ENCODE assay signal across 11 cellular contexts in genomic region chr1:112699425-112700144, GRCh38. TPM values are rescaled to one million over a fixed set of nuclear protein-coding genes. Genes with fewer than 3 reads are reported as not detected.
A peak's percentile ranks its signal among the peaks of the same experiment; 100 is the strongest.
DNase-seq lines count a peak whose midpoint lies in the region; ATAC-seq and TF ChIP-seq lines count a peak whose summit lies in the region.
"Had no signal": no experiment of that assay in that cellular context is flagged by ENCODE, and none has a peak within 500 bp of the region (broad histone marks: within the 10 kb centered on the region; RNA-seq: fewer than 3 reads in every experiment).

No MANE protein-coding gene starts in this region.

- H2BK5ac ChIP-seq in mesenchymal stem cell (ENCODE audit: low read depth, low read length, poor library complexity, severe bottlenecking) = no peak overlapping the region

- peak overlapping the region; percentile 46; the same call in 1 of the 2 replicates for H3K4me2 ChIP-seq in SK-N-SH
- H3K4me2 ChIP-seq in mesenchymal stem cell (ENCODE audit: low read length, poor library complexity, severe bottlenecking) = no peak overlapping the region

- POLR2A ChIA-PET in SK-N-SH (lab: Yijun Ruan, JAX) = interaction anchor here (1.1 kb wide), 1 partner anchor 25 kb away, joined by 3 read pairs; the partner anchor contains the start of gene MOV10

- H3K9me3 ChIP-seq in SK-N-SH (no peaks in the 10 kb centered on the region), mesenchymal stem cell (ENCODE audit: control insufficient read depth, low read length) (no peaks in the 10 kb centered on the region)

- TF ChIP-seq EP300 in SK-N-SH (IDR thresholded peaks at IDR 0.05; ENCODE audit: borderline replicate concordance in 1 of 2, low read depth in 1 of 2, low read length in 1 of 2) = no peak

- H3F3A ChIP-seq in SK-N-SH (replicated peaks; ENCODE audit: insufficient read depth) = peaks cover 40% of the 10 kb centered on the region

- peak overlapping the region in 1 of 2 experiments; percentile 23 for H3K23ac ChIP-seq in mesenchymal stem cell (ENCODE audit: low read length in 2 of 2)

- H3K4me1 ChIP-seq in SK-N-SH (ENCODE audit: control insufficient read depth in 1 of 2, insufficient read depth in 2 of 2, low read depth in 1 of 2, low read length in 1 of 2) (peaks cover 35 to 46% of the 10 kb centered on the region in 2 experiments; a peak in 3 of 4 replicates), mesenchymal stem cell (ENCODE audit: control insufficient read depth, insufficient read depth, low read depth, low read length) (peaks cover 51% of the 10 kb centered on the region)

- H3K27ac ChIP-seq in SK-N-SH (ENCODE audit: low read depth in 2 of 2, low read length in 1 of 2) (peak overlapping the region in 1 of 2 experiments; percentile 90; a peak in 3 of 4 replicates), mesenchymal stem cell (ENCODE audit: low read length, poor library complexity, severe bottlenecking) (peak overlapping the region; percentile 89), temporal lobe (ENCODE audit: low read depth, low read length) (peak overlapping the region; percentile 70)

- H3K27ac Mint-ChIP-seq in activated naive CD8-positive, alpha-beta T cell = peak overlapping the region; percentile 88

- H2AK5ac ChIP-seq in mesenchymal stem cell (ENCODE audit: low read length, severe bottlenecking) = peak overlapping the region; percentile 24

- H4K20me1 ChIP-seq in SK-N-SH (ENCODE audit: insufficient read depth) = peaks cover 10% of the 10 kb centered on the region

- no peak overlapping the region for H2AFZ ChIP-seq in SK-N-SH (ENCODE audit: low read depth)
- H2AFZ ChIP-seq in mesenchymal stem cell (ENCODE audit: low read depth, low read length) = no peak overlapping the region

- H3K18ac ChIP-seq in mesenchymal stem cell (ENCODE audit: low read depth in 1 of 2, low read length in 2 of 2) = peak overlapping the region; percentile 23 to 64

- peak overlapping the region; percentile 45 for H2BK120ac ChIP-seq in mesenchymal stem cell (ENCODE audit: low read depth, low read length)

- peaks cover 47% of the 10 kb centered on the region for H3K4me1 Mint-ChIP-seq in activated naive CD8-positive, alpha-beta T cell (ENCODE audit: low read depth)

- WGBS in SK-N-SH (ENCODE audit: low lambda C conversion rate) = 95% methylated on average over 11 of the region's 13 CpGs
- WGBS in mesenchymal stem cell = 92% methylated on average over 13 of the region's 13 CpGs

- H3K9me3 Mint-ChIP-seq in activated naive CD8-positive, alpha-beta T cell (ENCODE audit: low read depth) = no peaks in the 10 kb centered on the region

- CTCF ChIA-PET in SK-N-SH (lab: Yijun Ruan, JAX) = interaction anchor here (0.9 to 4.4 kb wide), 7 partner anchors 8 to 309 kb away, joined by 3 to 21 read pairs (median 6); partner anchors contain the start of genes PPM1J and ST7L

- no peak for ATAC-seq in SK-N-SH treated with all-trans-retinoic acid at 6 μM for 48 hours

- TF ChIP-seq RAD21 in SK-N-SH (IDR thresholded peaks at IDR 0.05; ENCODE audit: low read length) = no peak

- DNase-seq in SK-N-SH = no peak
- peak; percentile 27 for DNase-seq in mesenchymal stem cell
- no peak for DNase-seq in DMS53 treated with DMSO at 0.1 percent for 48 hours (lab: John Stamatoyannopoulos, UW; ENCODE audit: unreplicated experiment)
- no peak for DNase-seq in Ammon's horn (ENCODE audit: low spot score)
- no peak for DNase-seq in NCI-H82 (lab: John Stamatoyannopoulos, UW)
- DNase-seq: 8988T; SHP77 treated with DMSO at 0.1 percent for 48 hours; stimulated activated CD4-positive, alpha-beta T cell treated with anti-CD3 and anti-CD28 coated beads, Interleukin-15, amount 100 ng/mL, for 24 hours had no signal

- peaks cover 28 to 64% of the 10 kb centered on the region in 2 experiments for H3K36me3 ChIP-seq in SK-N-SH (replicated peaks in 1 of 2; ENCODE audit: control insufficient read depth in 1 of 2, insufficient read depth in 2 of 2, low read length in 1 of 2)
- H3K36me3 ChIP-seq in mesenchymal stem cell (ENCODE audit: control insufficient read depth in 1 of 2, insufficient read depth in 2 of 2, low read depth in 1 of 2, low read length in 2 of 2) = peaks cover 82 to 83% of the 10 kb centered on the region in 2 experiments

- no peak overlapping the region for H3K14ac ChIP-seq in mesenchymal stem cell (ENCODE audit: low read length in 2 of 2)

- peak overlapping the region; percentile 52 for H4K91ac ChIP-seq in mesenchymal stem cell (ENCODE audit: low read length)

- no peaks in the 10 kb centered on the region for H3K36me3 Mint-ChIP-seq in activated naive CD8-positive, alpha-beta T cell

- no peaks in the 10 kb centered on the region for H3K27me3 Mint-ChIP-seq in activated naive CD8-positive, alpha-beta T cell

- peak overlapping the region; percentile 60 for H2BK15ac ChIP-seq in mesenchymal stem cell (ENCODE audit: low read depth, poor library complexity, severe bottlenecking)

- peak overlapping the region in 1 of 2 experiments; percentile 35 for H2BK12ac ChIP-seq in mesenchymal stem cell (ENCODE audit: low read length in 2 of 2)

- peaks cover 21% of the 10 kb centered on the region for H3K79me2 ChIP-seq in SK-N-SH (ENCODE audit: insufficient read depth)

- H3K4ac ChIP-seq in mesenchymal stem cell (ENCODE audit: low read depth in 1 of 2, low read length in 2 of 2) = no peak overlapping the region

- H3K4me3 Mint-ChIP-seq in activated naive CD8-positive, alpha-beta T cell = peak overlapping the region; percentile 30

- H3K9me2 ChIP-seq in SK-N-SH = no peaks in the 10 kb centered on the region

- H3K4me3 ChIP-seq in SK-N-SH (ENCODE audit: low read depth in 2 of 2, low read length in 1 of 2) = no peak overlapping the region
- no peak overlapping the region for H3K4me3 ChIP-seq in mesenchymal stem cell (ENCODE audit: insufficient read depth in 1 of 2, low read depth in 1 of 2, low read length in 2 of 2)

- H3K9ac ChIP-seq in SK-N-SH (peak overlapping the region; percentile 43; the same call in 1 of the 2 replicates), mesenchymal stem cell (ENCODE audit: low read length) (peak overlapping the region; percentile 62)

- no peak for TF ChIP-seq CTCF in SK-N-SH (IDR thresholded peaks at IDR 0.05)

- H3K27me3 ChIP-seq in SK-N-SH (ENCODE audit: insufficient read depth) (no peaks in the 10 kb centered on the region), mesenchymal stem cell (ENCODE audit: control insufficient read depth in 1 of 2, insufficient read depth in 1 of 2, low read length in 2 of 2) (no peaks in the 10 kb centered on the region)

- peaks cover 5% of the 10 kb centered on the region for H3K79me1 ChIP-seq in mesenchymal stem cell (replicated peaks; ENCODE audit: low read length, poor library complexity, severe bottlenecking)

- peak overlapping the region; percentile 7 for H4K8ac ChIP-seq in mesenchymal stem cell (ENCODE audit: low read length)

TF ChIP-seq in SK-N-SH, 30 proteins besides CTCF, POLR2A, EP300 and RAD21 (continues in another document):
- TF ChIP-seq FOXJ3 (CRISPR knock-in tag; IDR thresholded peaks at IDR 0.05) (no peak), GATA2 (CRISPR knock-in tag; IDR thresholded peaks at IDR 0.05) (no peak), YY1 (IDR thresholded peaks at IDR 0.05; ENCODE audit: low read depth) (no peak), POLR2AphosphoS5 (IDR thresholded peaks at IDR 0.05; ENCODE audit: low read depth, low read length) (no peak), TAF1 (IDR thresholded peaks at IDR 0.05; ENCODE audit: borderline replicate concordance, low read depth, low read length) (no peak), ELF1 (IDR thresholded peaks at IDR 0.05) (no peak), SMC3 (IDR thresholded peaks at IDR 0.05; ENCODE audit: low read depth, low read length) (no peak)
- TF ChIP-seq, protein P1, sequence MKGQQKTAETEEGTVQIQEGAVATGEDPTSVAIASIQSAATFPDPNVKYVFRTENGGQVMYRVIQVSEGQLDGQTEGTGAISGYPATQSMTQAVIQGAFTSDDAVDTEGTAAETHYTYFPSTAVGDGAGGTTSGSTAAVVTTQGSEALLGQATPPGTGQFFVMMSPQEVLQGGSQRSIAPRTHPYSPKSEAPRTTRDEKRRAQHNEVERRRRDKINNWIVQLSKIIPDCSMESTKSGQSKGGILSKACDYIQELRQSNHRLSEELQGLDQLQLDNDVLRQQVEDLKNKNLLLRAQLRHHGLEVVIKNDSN (IDR thresholded peaks at IDR 0.05; ENCODE audit: borderline replicate concordance, low read depth) = no peak

TF ChIP-seq in SK-N-SH treated with all-trans-retinoic acid at 6 μM for 48 hours, 23 proteins besides CTCF, POLR2A, EP300 and RAD21:
- no peak for TF ChIP-seq BACH2 (CRISPR knock-in tag; IDR thresholded peaks at IDR 0.05; ENCODE audit: borderline replicate concordance)
- no peak for TF ChIP-seq PPARA (CRISPR knock-in tag; IDR thresholded peaks at IDR 0.05; ENCODE audit: borderline replicate concordance)
- no peak for TF ChIP-seq ZNF565 (CRISPR knock-in tag; conservative IDR thresholded peaks at IDR 0.05; ENCODE audit: low read depth)
- TF ChIP-seq ZC3H10 (CRISPR knock-in tag; IDR thresholded peaks at IDR 0.05) = no peak
- no peak for TF ChIP-seq ESRRG (CRISPR knock-in tag; IDR thresholded peaks at IDR 0.05)
- no peak for TF ChIP-seq ISL1 (CRISPR knock-in tag; IDR thresholded peaks at IDR 0.05)
- no peak for TF ChIP-seq ZNF8 (CRISPR knock-in tag; IDR thresholded peaks at IDR 0.05)
TF ChIP-seq in SK-N-SH treated with all-trans-retinoic acid at 6 μM for 48 hours: peak in this region for 0.

RNA-seq across cellular contexts. Expression of gene RHOC, which starts 7.3 kb away (rescaled TPM):
- polyA plus RNA-seq in SK-N-SH (2012; rRNA removed) = 961 and 1,028 TPM in 2 replicates
- polyA plus RNA-seq in SK-N-SH (2012; cell fraction: cytosol; rRNA removed) = 761 and 772 TPM in 2 replicates
- 538 and 661 TPM in 2 replicates for polyA plus RNA-seq in SK-N-SH (2012; cell fraction: nucleus; rRNA removed)
- polyA plus RNA-seq in mesenchymal stem cell (2013, experiment 1 of 2) = 509 TPM
- 495 TPM for polyA plus RNA-seq in mesenchymal stem cell (2013, experiment 2 of 2)
- 26.3 TPM for total RNA-seq in temporal lobe

RNA-seq across cellular contexts. Expression of gene PPM1J, which starts 15.5 kb away (rescaled TPM):
- polyA plus RNA-seq in SK-N-SH (2012; rRNA removed) = 5.3 and 6.7 TPM in 2 replicates
- 2.7 and 3.7 TPM in 2 replicates for polyA plus RNA-seq in SK-N-SH (2012; cell fraction: cytosol; rRNA removed)
- polyA plus RNA-seq in SK-N-SH (2012; cell fraction: nucleus; rRNA removed) = 21.9 and 22.0 TPM in 2 replicates
- polyA plus RNA-seq in mesenchymal stem cell (2013, experiment 1 of 2) = 0.90 TPM
- 0.93 TPM for polyA plus RNA-seq in mesenchymal stem cell (2013, experiment 2 of 2)
- 4.9 TPM for total RNA-seq in temporal lobe

RNA-seq across cellular contexts. Expression of gene MOV10, which starts 25.1 kb away (rescaled TPM):
- 81.0 and 87.4 TPM in 2 replicates for polyA plus RNA-seq in SK-N-SH (2012; rRNA removed)
- 25.9 and 38.1 TPM in 2 replicates for polyA plus RNA-seq in SK-N-SH (2012; cell fraction: cytosol; rRNA removed)
- polyA plus RNA-seq in SK-N-SH (2012; cell fraction: nucleus; rRNA removed) = 325 and 510 TPM in 2 replicates
- polyA plus RNA-seq in mesenchymal stem cell (2013, experiment 1 of 2) = 62.1 TPM
- polyA plus RNA-seq in mesenchymal stem cell (2013, experiment 2 of 2) = 60.3 TPM
- 3.7 TPM for total RNA-seq in temporal lobe
